8 cellular contexts compared by ENCODE assay signal in the genomic region with DNA sequence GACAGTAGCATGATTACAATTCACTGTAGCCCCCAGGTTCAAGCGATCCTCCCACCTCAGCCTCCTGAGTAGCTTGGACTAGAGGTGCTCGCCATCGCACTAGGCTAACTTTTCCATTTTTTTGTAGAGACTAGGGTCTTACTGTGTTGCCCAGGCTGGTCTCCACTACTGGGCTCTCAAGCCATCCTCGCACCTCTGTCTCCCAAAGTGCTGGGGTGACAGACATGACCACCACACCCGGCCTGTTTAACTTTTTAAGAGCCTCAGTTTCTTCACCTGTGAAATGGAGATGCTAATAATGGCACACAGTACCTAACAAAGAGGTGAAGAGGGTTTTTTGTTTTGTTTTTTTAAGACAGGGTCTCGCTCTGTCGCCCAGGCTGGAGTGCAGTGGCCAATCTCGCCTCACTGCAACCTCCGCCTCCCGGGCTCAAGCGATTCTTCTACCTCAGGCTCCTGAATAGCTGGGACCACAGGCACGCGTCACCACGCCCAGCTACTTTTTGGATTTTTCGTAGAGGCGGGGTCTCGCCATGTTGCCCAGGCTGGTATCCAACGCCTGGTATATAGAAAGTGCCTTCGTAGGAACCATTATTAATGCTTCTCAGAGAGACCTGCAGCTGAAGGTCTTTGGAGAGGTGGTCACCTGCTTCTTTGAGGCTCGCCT. TPM values are rescaled to one million over a fixed set of nuclear protein-coding genes. Genes with fewer than 3 reads are reported as not detected.
DNase-seq lines count a peak whose midpoint lies in the region; ATAC-seq and TF ChIP-seq lines count a peak whose summit lies in the region.

No MANE protein-coding gene starts in this region.

- H3K27me3 ChIP-seq in CD8-positive, alpha-beta T cell (ENCODE audit: insufficient read depth, low read length): no peaks in the 10 kb centered on the region
- H3K27me3 ChIP-seq in OCI-LY1 (ENCODE audit: insufficient read depth, low read length) (no peaks in the 10 kb centered on the region), neural progenitor cell (no peaks in the 10 kb centered on the region)
- H3K27me3 ChIP-seq in effector memory CD4-positive, alpha-beta T cell (replicated peaks; ENCODE audit: control insufficient read depth, insufficient read depth, low read length, poor library complexity, severe bottlenecking): no peaks in the 10 kb centered on the region

- H3K4me1 ChIP-seq in CD8-positive, alpha-beta T cell (ENCODE audit: insufficient read depth, low read length): peaks cover 29% of the 10 kb centered on the region
- H3K4me1 ChIP-seq in OCI-LY1 (ENCODE audit: insufficient read depth, low read length, severe bottlenecking) (peaks cover 43% of the 10 kb centered on the region), neural progenitor cell (peaks cover 18% of the 10 kb centered on the region)
- H3K4me1 ChIP-seq in effector memory CD4-positive, alpha-beta T cell (ENCODE audit: control insufficient read depth, insufficient read depth, low read length, poor library complexity, severe bottlenecking): peaks cover 29% of the 10 kb centered on the region

- H3K9me3 ChIP-seq in CD8-positive, alpha-beta T cell (ENCODE audit: low read length): no peaks in the 10 kb centered on the region
- H3K9me3 ChIP-seq in OCI-LY1 (ENCODE audit: low read length): no peaks in the 10 kb centered on the region
- no peaks in the 10 kb centered on the region for H3K9me3 ChIP-seq in effector memory CD4-positive, alpha-beta T cell (ENCODE audit: control insufficient read depth, low read length)
- no peaks in the 10 kb centered on the region for H3K9me3 ChIP-seq in neural progenitor cell (ENCODE audit: low read depth)

- peak overlapping the region; percentile 94 for H3K27ac ChIP-seq in CD8-positive, alpha-beta T cell (ENCODE audit: low read depth, low read length)
- H3K27ac ChIP-seq in OCI-LY1 (ENCODE audit: low read depth, low read length, poor library complexity, severe bottlenecking) (peak overlapping the region; percentile 93), neural progenitor cell (no peak overlapping the region)
- H3K27ac ChIP-seq in effector memory CD4-positive, alpha-beta T cell (ENCODE audit: insufficient read depth, low read length, poor library complexity, severe bottlenecking): peak overlapping the region; percentile 99

- TF ChIP-seq POLR2A in GM18505 (IDR thresholded peaks at IDR 0.05; ENCODE audit: borderline replicate concordance, extremely low read depth, insufficient read depth, insufficient read length): no peak

- H3K79me2 ChIP-seq in OCI-LY1 (ENCODE audit: insufficient read depth, low read length): no peaks in the 10 kb centered on the region; the same call in 1 of the 2 replicates
- H3K79me2 ChIP-seq in neural progenitor cell (ENCODE audit: low read depth): peaks cover 10% of the 10 kb centered on the region

- peak overlapping the region; percentile 90 for H3K4me3 ChIP-seq in CD8-positive, alpha-beta T cell (ENCODE audit: low read depth, low read length)
- H3K4me3 ChIP-seq in OCI-LY1 (ENCODE audit: low read depth, low read length, poor library complexity, severe bottlenecking): peak overlapping the region; percentile 72
- peak overlapping the region; percentile 68 for H3K4me3 ChIP-seq in effector memory CD4-positive, alpha-beta T cell (ENCODE audit: insufficient read depth, low read depth, low read length, poor library complexity, severe bottlenecking)
- peak overlapping the region; percentile 62 for H3K4me3 ChIP-seq in neural progenitor cell

- peak overlapping the region; percentile 99 for H3K27ac Mint-ChIP-seq in CD8-positive, alpha-beta T cell
- peak overlapping the region; percentile 100 for H3K27ac Mint-ChIP-seq in neural progenitor cell

- no peak for DNase-seq in CD8-positive, alpha-beta T cell
- peak in 1 of 3 donors; percentile 31 for DNase-seq in effector memory CD4-positive, alpha-beta T cell
- DNase-seq in neural progenitor cell (ENCODE audit: low spot score) (no peak), DMS79 treated with DMSO at 0.1 percent for 48 hours (lab: John Stamatoyannopoulos, UW) (no peak), NCI-H2171 (lab: John Stamatoyannopoulos, UW) (no peak)

- H4K20me1 ChIP-seq in OCI-LY1 (ENCODE audit: insufficient read depth, low read length) (no peaks in the 10 kb centered on the region), neural progenitor cell (ENCODE audit: low read depth) (no peaks in the 10 kb centered on the region)

- H3K9ac ChIP-seq in OCI-LY1 (ENCODE audit: low read length): peak overlapping the region; percentile 79
- no peak overlapping the region for H3K9ac ChIP-seq in neural progenitor cell

- no peaks in the 10 kb centered on the region for H3K9me3 Mint-ChIP-seq in CD8-positive, alpha-beta T cell
- H3K9me3 Mint-ChIP-seq in neural progenitor cell: no peaks in the 10 kb centered on the region

- TF ChIP-seq CTCF in CD8-positive, alpha-beta T cell (IDR thresholded peaks at IDR 0.05): no peak
- TF ChIP-seq CTCF in OCI-LY1 (IDR thresholded peaks at IDR 0.05; ENCODE audit: low read length) (no peak), neural progenitor cell (IDR thresholded peaks at IDR 0.05) (no peak)

- peaks cover 19% of the 10 kb centered on the region for H3K36me3 Mint-ChIP-seq in CD8-positive, alpha-beta T cell
- H3K36me3 Mint-ChIP-seq in neural progenitor cell: peaks cover 2% of the 10 kb centered on the region

- CTCF ChIA-PET in CD8-positive, alpha-beta T cell (lab: Charles Lee): interaction anchor here (0.8 to 3.9 kb wide), 14 partner anchors 9 to 376 kb away, joined by 3 to 26 read pairs (median 5); a partner anchor contains a TSS

- no peaks in the 10 kb centered on the region for H3K27me3 Mint-ChIP-seq in CD8-positive, alpha-beta T cell (ENCODE audit: low read depth)
- H3K27me3 Mint-ChIP-seq in neural progenitor cell (ENCODE audit: insufficient read depth, low read depth): peaks cover 15% of the 10 kb centered on the region

- H3F3A ChIP-seq in OCI-LY1 (ENCODE audit: insufficient read depth, low read length): no peaks in the 10 kb centered on the region; the same call in 1 of the 2 replicates
- peaks cover 18% of the 10 kb centered on the region for H3F3A ChIP-seq in neural progenitor cell (ENCODE audit: low read depth)

- no peaks in the 10 kb centered on the region for H3K36me3 ChIP-seq in CD8-positive, alpha-beta T cell (ENCODE audit: insufficient read depth, low read length)
- H3K36me3 ChIP-seq in OCI-LY1 (ENCODE audit: insufficient read depth, low read length): peaks cover 9% of the 10 kb centered on the region; the same call in 1 of the 2 replicates
- no peaks in the 10 kb centered on the region for H3K36me3 ChIP-seq in effector memory CD4-positive, alpha-beta T cell (ENCODE audit: control insufficient read depth, insufficient read depth, low read length)
- no peaks in the 10 kb centered on the region for H3K36me3 ChIP-seq in neural progenitor cell

- H2AFZ ChIP-seq in OCI-LY1 (ENCODE audit: low read length): no peak overlapping the region
- peak overlapping the region; percentile 88 for H2AFZ ChIP-seq in neural progenitor cell (replicated peaks)

- H3K4me2 ChIP-seq in OCI-LY1 (ENCODE audit: low read length) (peak overlapping the region; percentile 89), neural progenitor cell (peak overlapping the region; percentile 81)

- H3K9me2 ChIP-seq in OCI-LY1 (ENCODE audit: low read depth, low read length): no peaks in the 10 kb centered on the region

- H3K4me3 Mint-ChIP-seq in CD8-positive, alpha-beta T cell: peak overlapping the region; percentile 97
- H3K4me3 Mint-ChIP-seq in neural progenitor cell: peak overlapping the region; percentile 94

- H3K4me1 Mint-ChIP-seq in CD8-positive, alpha-beta T cell (ENCODE audit: low read depth): peaks cover 46% of the 10 kb centered on the region
- H3K4me1 Mint-ChIP-seq in neural progenitor cell: peaks cover 45% of the 10 kb centered on the region

- no peak for ATAC-seq in CD8-positive, alpha-beta T cell
- ATAC-seq in GM18505 (IDR thresholded peaks at IDR 0.05; ENCODE audit: unreplicated experiment) (no peak), GM19467 (IDR thresholded peaks at IDR 0.05; ENCODE audit: unreplicated experiment) (no peak)

- POLR2A ChIA-PET in CD8-positive, alpha-beta T cell (lab: Charles Lee): interaction anchor here (0.6 to 3.5 kb wide), 16 partner anchors 10 to 378 kb away, joined by 3 to 52 read pairs (median 4); a partner anchor contains a TSS

- intact Hi-C loops in CD8-positive, alpha-beta T cell (cut with DNase I, micrococcal nuclease): loop anchor here (1.0 to 5.0 kb wide), 7 partner anchors 47 to 626 kb away; a partner anchor contains a TSS

RNA-seq across cellular contexts. Expression of a gene that starts 0.6 kb away (rescaled TPM):
- 1 to 10 TPM; 6.7 to 7.3 TPM for total RNA-seq in CD8-positive, alpha-beta T cell
- 4.3 and 12.7 TPM in 2 replicates for total RNA-seq in neural progenitor cell (ENCODE audit: low replicate concordance)

RNA-seq across cellular contexts. Expression of a gene that starts 20.0 kb away (rescaled TPM):
- 100 to 1,000 TPM; 315 to 319 TPM for total RNA-seq in CD8-positive, alpha-beta T cell
- total RNA-seq in neural progenitor cell (ENCODE audit: low replicate concordance): 21.4 and 64.0 TPM in 2 replicates

RNA-seq across cellular contexts. Expression of a gene that starts 25.7 kb away (rescaled TPM):
- 10 to 100 TPM; 25.1 to 26.7 TPM for total RNA-seq in CD8-positive, alpha-beta T cell
- total RNA-seq in neural progenitor cell (ENCODE audit: low replicate concordance): 32.1 and 48.1 TPM in 2 replicates

RNA-seq across cellular contexts. Expression of a gene that starts 34.7 kb away (rescaled TPM):
- total RNA-seq in CD8-positive, alpha-beta T cell: 10 to 100 TPM; 54.5 to 58.3 TPM
- total RNA-seq in neural progenitor cell (ENCODE audit: low replicate concordance): 69.0 and 86.5 TPM in 2 replicates

RNA-seq across cellular contexts. Expression of a gene that starts 38.6 kb away (rescaled TPM):
- total RNA-seq in CD8-positive, alpha-beta T cell: 1 to 10 TPM; 2.3 to 2.9 TPM
- total RNA-seq in neural progenitor cell (ENCODE audit: low replicate concordance): 210 and 297 TPM in 2 replicates
